In genomic region chr5:92208265-92208664, GRCh38 we compare ENCODE assay signal across 31 cellular contexts.
"Had no signal": no experiment of that assay in that cellular context is flagged by ENCODE, and none has a peak within 500 bp of the region (broad histone marks: within the 10 kb centered on the region; RNA-seq: fewer than 3 reads in every experiment).

No MANE protein-coding gene starts in this region.

- H3K4me2 ChIP-seq: neural progenitor cell, smooth muscle cell had no signal

- H3K9me3 ChIP-seq: ovary, psoas muscle, testis, upper lobe of right lung, uterus had no signal

- H3K4me3 ChIP-seq: neural progenitor cell, ovary, psoas muscle, skin epidermis, smooth muscle cell, spleen, suprapubic skin, testis, tibial artery, transverse colon, upper lobe of right lung, uterus had no signal

- H3K36me3 Mint-ChIP-seq: stimulated activated memory B cell treated with anti-CD40 and anti-IgM and Interleukin-4, amounts not matched to agents 10 μg/mL and 1 μg/mL and 100 μg/mL, for 72 hours; type B pancreatic cell had no signal

- H3K9ac ChIP-seq: neural progenitor cell, parathyroid adenoma had no signal

- H3K27ac ChIP-seq: neural progenitor cell, ovary, parathyroid adenoma, psoas muscle, skin epidermis, spleen, suprapubic skin, testis, tibial artery, transverse colon, upper lobe of right lung, uterus had no signal

- H3K4me1 ChIP-seq: parathyroid adenoma, psoas muscle, spleen, suprapubic skin, testis, tibial artery, transverse colon, upper lobe of right lung, uterus had no signal

- H3K36me3 ChIP-seq: neural progenitor cell, ovary, spleen, suprapubic skin, tibial artery, transverse colon, upper lobe of right lung, uterus had no signal

- H3K27me3 ChIP-seq: neural progenitor cell, ovary, spleen, suprapubic skin, testis, tibial artery, transverse colon, upper lobe of right lung, uterus had no signal

- DNase-seq: natural killer cell; occipital lobe; ovary; posterior cingulate gyrus; psoas muscle; right cardiac atrium; spleen; stimulated activated CD4-positive, alpha-beta T cell treated with anti-CD3 and anti-CD28 coated beads, Interleukin-12 subunit alpha, Interleukin-12 subunit beta, amount 100 ng/mL, for 4 hours; stimulated activated CD4-positive, alpha-beta T cell treated with anti-CD3 and anti-CD28 coated beads, Interleukin-1b, Interleukin-23, amount 100 ng/mL, for 48 hours; stimulated activated CD4-positive, alpha-beta T cell treated with anti-CD3 and anti-CD28 coated beads, Interleukin-4, amount 100 ng/mL, for 1 hour; stimulated activated CD4-positive, alpha-beta T cell treated with anti-CD3 and anti-CD28 coated beads, Interleukin-4, amount 100 ng/mL, for 4 hours; stimulated activated CD8-positive, alpha-beta memory T cell treated with anti-CD3 and anti-CD28 coated beads, Interleukin-4, amount 100 ng/mL, for 48 hours; stimulated activated naive CD4-positive, alpha-beta T cell; stimulated activated naive CD8-positive, alpha-beta T cell treated with anti-CD3 and anti-CD28 coated beads, Interleukin-15, amount 100 ng/mL, for 72 hours; stimulated activated naive CD8-positive, alpha-beta T cell treated with anti-CD3 and anti-CD28 coated beads, Interleukin-15, Interleukin-2, amounts not matched to agents 100 U/mL and 50 U/mL, for 24 hours; substantia nigra; testis; tibial artery; transverse colon; upper lobe of right lung; uterus had no signal

- H2AFZ ChIP-seq: neural progenitor cell, parathyroid adenoma had no signal

- H3K4me1 Mint-ChIP-seq: natural killer cell; stimulated activated memory B cell treated with anti-CD40 and anti-IgM and Interleukin-4, amounts not matched to agents 10 μg/mL and 1 μg/mL and 100 μg/mL, for 72 hours; stimulated activated naive CD8-positive, alpha-beta T cell treated with anti-CD3 and anti-CD28 coated beads, Interleukin-15, amount 100 ng/mL, for 72 hours had no signal

- H3K27me3 Mint-ChIP-seq: progenitor cell of endocrine pancreas; stimulated activated memory B cell treated with anti-CD40 and anti-IgM and Interleukin-4, amounts not matched to agents 10 μg/mL and 1 μg/mL and 100 μg/mL, for 72 hours; stimulated activated naive CD8-positive, alpha-beta T cell treated with anti-CD3 and anti-CD28 coated beads, Interleukin-15, amount 100 ng/mL, for 72 hours had no signal

- H3K4me3 Mint-ChIP-seq: natural killer cell; nephron; neural progenitor cell; stimulated activated memory B cell treated with anti-CD40 and anti-IgM and Interleukin-4, amounts not matched to agents 10 μg/mL and 1 μg/mL and 100 μg/mL, for 72 hours; stimulated activated naive CD8-positive, alpha-beta T cell treated with anti-CD3 and anti-CD28 coated beads, Interleukin-15, amount 100 ng/mL, for 72 hours; type B pancreatic cell had no signal

- ATAC-seq: natural killer cell; psoas muscle; right cardiac atrium; sciatic nerve; stimulated activated memory B cell treated with anti-CD40 and anti-IgM and Interleukin-4, amounts not matched to agents 10 μg/mL and 1 μg/mL and 100 μg/mL, for 72 hours; stimulated activated naive CD8-positive, alpha-beta T cell treated with anti-CD3 and anti-CD28 coated beads, Interleukin-15, amount 100 ng/mL, for 72 hours; stimulated activated naive CD8-positive, alpha-beta T cell treated with anti-CD3 and anti-CD28 coated beads, Interleukin-15, Interleukin-2, amounts not matched to agents 100 U/mL and 50 U/mL, for 24 hours; upper lobe of right lung had no signal

- H3K27ac Mint-ChIP-seq: natural killer cell; nephron; neural progenitor cell; progenitor cell of endocrine pancreas; stimulated activated memory B cell treated with anti-CD40 and anti-IgM and Interleukin-4, amounts not matched to agents 10 μg/mL and 1 μg/mL and 100 μg/mL, for 72 hours; stimulated activated naive CD8-positive, alpha-beta T cell treated with anti-CD3 and anti-CD28 coated beads, Interleukin-15, amount 100 ng/mL, for 72 hours; type B pancreatic cell had no signal
